ENCODE assay signal across 23 cellular contexts in genomic region chr7:72244826-72245398, GRCh38.
A peak's percentile ranks its signal among the peaks of the same experiment; 100 is the strongest.
DNase-seq lines count a peak whose midpoint lies in the region; ATAC-seq, FAIRE-seq and TF ChIP-seq lines count a peak whose summit lies in the region.
"Had no signal": no experiment of that assay in that cellular context is flagged by ENCODE, and none has a peak within 500 bp of the region (broad histone marks: within the 10 kb centered on the region; RNA-seq: fewer than 3 reads in every experiment).

No MANE protein-coding gene starts in this region.

- no peaks in the 10 kb centered on the region for H3K9me3 ChIP-seq in K562 (replicated peaks; ENCODE audit: control insufficient read depth, insufficient read depth, low read depth, low read length)
- H3K9me3 ChIP-seq in CD4-positive, alpha-beta memory T cell (ENCODE audit: control insufficient read depth in 1 of 2, low read length in 2 of 2) = no peaks in the 10 kb centered on the region
- H3K9me3 ChIP-seq: BE2C, Caco-2 had no signal

- CTCF ChIA-PET in K562 (lab: Yijun Ruan, JAX; ENCODE audit: low intra/inter-chr PET ratio) = no interaction called here
- CTCF ChIA-PET in CD4-positive, alpha-beta memory T cell (lab: Charles Lee; ENCODE audit: partially characterized antibody) = no interaction called here

- 0 out of 2 replicates have a peak, but pooled peaks cover 3% of the 10 kb centered on the region for H4K20me1 ChIP-seq in K562 (replicated peaks; ENCODE audit: control insufficient read depth, insufficient read depth, low read length)

- peaks cover 0 to 10% of the 10 kb centered on the region in 2 experiments; a peak in 2 of 5 replicates for H3K27me3 ChIP-seq in K562 (ENCODE audit: control insufficient read depth in 2 of 2, insufficient read depth in 2 of 2, low read length in 2 of 2)
- no peaks in the 10 kb centered on the region for H3K27me3 ChIP-seq in CD4-positive, alpha-beta memory T cell (ENCODE audit: insufficient read depth, low read length)
- H3K27me3 ChIP-seq: BE2C had no signal

- no peak overlapping the region for H3K4me3 Mint-ChIP-seq in CD4-positive, alpha-beta memory T cell
- H3K4me3 Mint-ChIP-seq: CD4-positive, CD25-positive, alpha-beta regulatory T cell; GM23338; HFFc6; IgD-negative memory B cell had no signal

- TF ChIP-seq POLR2A in K562 (conservative IDR thresholded peaks at IDR 0.05) = no peak
- no peak for TF ChIP-seq POLR2A in erythroblast (IDR thresholded peaks at IDR 0.05; ENCODE audit: low read length)

- no peak overlapping the region for H3K4me2 ChIP-seq in K562 (ENCODE audit: insufficient read depth, low read length)
- H3K4me2 ChIP-seq: GM23338 had no signal

- TF ChIP-seq EP300 in K562 (IDR thresholded peaks at IDR 0.05; ENCODE audit: low read length) = no peak

- no TSS peak for BruUV-seq in K562 (replicated peaks; lab: Mats Ljungman, UMichigan)

- POLR2A ChIA-PET in K562 (lab: Yijun Ruan, JAX) = no interaction called here
- POLR2A ChIA-PET in CD4-positive, alpha-beta memory T cell (lab: Charles Lee; ENCODE audit: partially characterized antibody) = no interaction called here

- no peaks in the 10 kb centered on the region for H3K4me1 Mint-ChIP-seq in CD4-positive, alpha-beta memory T cell
- H3K4me1 Mint-ChIP-seq: CD4-positive, CD25-positive, alpha-beta regulatory T cell; IgD-negative memory B cell had no signal

- no peak for ATAC-seq in K562
- ATAC-seq: GM23338, HCT116 had no signal

- H3K4me3 ChIP-seq in K562 = no peak overlapping the region
- no peak overlapping the region for H3K4me3 ChIP-seq in CD4-positive, alpha-beta memory T cell (ENCODE audit: low read length in 2 of 2)
- H3K4me3 ChIP-seq: GM23338 had no signal

- no peaks in the 10 kb centered on the region for H3K27me3 Mint-ChIP-seq in CD4-positive, alpha-beta memory T cell
- H3K27me3 Mint-ChIP-seq: CD4-positive, CD25-positive, alpha-beta regulatory T cell; IgD-negative memory B cell had no signal

- intact Hi-C loops in K562 (cut with micrococcal nuclease) (no loop called here), head of caudate nucleus (cut with DNase I) (no loop called here)
- intact Hi-C loops in CD4-positive, alpha-beta memory T cell (cut with micrococcal nuclease) = no loop called here

- H3K9ac ChIP-seq in K562 (ENCODE audit: insufficient read depth in 1 of 2, low read depth in 2 of 2, low read length in 2 of 2) = no peak overlapping the region

- DNase-seq in Daoy (ENCODE audit: low read depth) (peak; percentile 56), HT1080 (ENCODE audit: low read depth) (peak; percentile 62), K562 (ENCODE audit: extremely low read depth in 1 of 4, low spot score in 3 of 4) (no peak), head of caudate nucleus (peak in 40 of 42 donors; percentile 8 to 86 (median 57)), iPS-NIHi7 (ENCODE audit: extremely low spot score) (no peak), erythroblast (lab: John Stamatoyannopoulos, UW) (no peak)
- no peak for DNase-seq in CD4-positive, alpha-beta memory T cell
- DNase-seq: ACHN; BE2C; C1 segment of cervical spinal cord; Caco-2; CD4-positive, CD25-positive, alpha-beta regulatory T cell; DMS79; GF-D8; H7; HFFc6 had no signal

- TF ChIP-seq RAD21 in K562 (CRISPR knock-in tag; conservative IDR thresholded peaks at IDR 0.05 in 1 of 2, IDR thresholded peaks at IDR 0.05 in 1 of 2) = no peak

- H3K9me1 ChIP-seq in K562 (ENCODE audit: control insufficient read depth, insufficient read depth, low read length) = no peaks in the 10 kb centered on the region

- TF ChIP-seq CTCF in K562 (IDR thresholded peaks at IDR 0.05 in 2 of 3, conservative IDR thresholded peaks at IDR 0.05 in 1 of 3; ENCODE audit: insufficient read depth in 2 of 3, low read depth in 1 of 3, low read length in 3 of 3) = no peak

- in situ Hi-C loops in K562 (cut with MboI) = no loop called here

- H3K36me3 ChIP-seq in K562 (ENCODE audit: control insufficient read depth, insufficient read depth, low read length) = no peaks in the 10 kb centered on the region
- no peaks in the 10 kb centered on the region for H3K36me3 ChIP-seq in CD4-positive, alpha-beta memory T cell (ENCODE audit: insufficient read depth, low read length)
- H3K36me3 ChIP-seq: BE2C had no signal

- H3K27ac ChIP-seq in K562 (ENCODE audit: extremely low read depth, low read depth, low read length) = no peak overlapping the region
- no peak overlapping the region for H3K27ac ChIP-seq in CD4-positive, alpha-beta memory T cell (ENCODE audit: low read depth, low read length)
- H3K27ac ChIP-seq: HL-60 had no signal

- FAIRE-seq in K562 (lab: Jason Lieb, UNC) = no peak
- FAIRE-seq: A204.1, D721Med, HTR-8/SVneo had no signal

- H3K27ac Mint-ChIP-seq in CD4-positive, alpha-beta memory T cell = no peak overlapping the region
- H3K27ac Mint-ChIP-seq: CD4-positive, CD25-positive, alpha-beta regulatory T cell; GM23338; HFFc6; IgD-negative memory B cell had no signal

- no peaks in the 10 kb centered on the region for H3K4me1 ChIP-seq in K562 (replicated peaks in 1 of 2; ENCODE audit: control insufficient read depth in 2 of 2, insufficient read depth in 2 of 2, low read length in 2 of 2)
- no peaks in the 10 kb centered on the region for H3K4me1 ChIP-seq in CD4-positive, alpha-beta memory T cell (ENCODE audit: insufficient read depth, low read length)
- H3K4me1 ChIP-seq: BE2C, Caco-2 had no signal

- peaks cover 0 to under 1% of the 10 kb centered on the region in 2 donors for H3K36me3 Mint-ChIP-seq in CD4-positive, alpha-beta memory T cell
- H3K36me3 Mint-ChIP-seq: CD4-positive, CD25-positive, alpha-beta regulatory T cell; IgD-negative memory B cell had no signal

- no peaks in the 10 kb centered on the region for H3K79me2 ChIP-seq in K562 (ENCODE audit: control insufficient read depth, insufficient read depth, low read length)

- no peak overlapping the region for H2AFZ ChIP-seq in K562 (ENCODE audit: low read depth, low read length)
- H2AFZ ChIP-seq: GM23338 had no signal

- WGBS in K562 (ENCODE audit: insufficient coverage, low coverage, missing lambda C conversion rate) = 6% methylated on average over 10 of the region's 10 CpGs

- H3K9me3 Mint-ChIP-seq in CD4-positive, alpha-beta memory T cell = peaks cover 2 to 18% (median 14%) of the 10 kb centered on the region in 8 donors

TF ChIP-seq in K562, 482 proteins besides CTCF, POLR2A, EP300 and RAD21:
- TF ChIP-seq ATF3 (IDR thresholded peaks at IDR 0.05) (peak; percentile 59), ATF3 (CRISPR knock-in tag; conservative IDR thresholded peaks at IDR 0.05) (no peak), CBFA2T2 (conservative IDR thresholded peaks at IDR 0.05) (no peak)

Comparison
In these comparisons a context has a peak if more than half of its experiments do, and no peak if none do; other contexts are left out.
1. DNase-seq: peak in Daoy (single experiment), HT1080 (single experiment) and head of caudate nucleus (40 of 42); none in K562 (0 of 4), iPS-NIHi7 (single experiment), CD4-positive, alpha-beta memory T cell (0 of 5) and erythroblast (0 of 2).